1 cellular context compared by ENCODE assay signal in the genomic region with DNA sequence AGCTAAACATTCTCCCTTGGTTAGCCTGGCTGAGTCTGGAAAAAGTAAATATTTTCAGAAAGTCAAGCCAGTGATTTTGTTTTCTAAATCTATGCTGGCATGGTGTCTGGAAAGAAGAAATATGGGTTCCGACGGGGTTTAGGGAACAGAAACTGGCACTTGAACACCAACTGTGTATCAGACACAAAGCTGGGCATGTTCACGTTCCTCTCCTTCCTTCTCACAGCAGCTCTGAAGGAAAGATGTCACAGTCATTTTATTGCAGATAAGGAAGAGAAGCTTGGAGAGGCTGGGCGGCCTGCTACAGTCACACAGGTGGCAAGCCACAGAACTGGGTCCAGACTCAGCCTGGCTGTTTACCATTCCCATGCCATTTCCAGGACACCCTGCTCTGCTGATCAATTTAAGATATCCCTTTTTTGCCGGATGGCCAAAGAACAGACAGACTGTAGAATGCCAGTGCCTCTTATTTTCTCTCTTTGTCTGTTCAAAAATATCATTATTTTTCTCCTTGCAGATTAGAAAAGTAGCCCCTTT.
TF ChIP-seq lines count a peak whose summit lies in the region.

No MANE protein-coding gene starts in this region.

TF ChIP-seq in IMR-90, 13 proteins besides CTCF, POLR2A, EP300 and RAD21 (continued from another document):
- TF ChIP-seq, protein P1, sequence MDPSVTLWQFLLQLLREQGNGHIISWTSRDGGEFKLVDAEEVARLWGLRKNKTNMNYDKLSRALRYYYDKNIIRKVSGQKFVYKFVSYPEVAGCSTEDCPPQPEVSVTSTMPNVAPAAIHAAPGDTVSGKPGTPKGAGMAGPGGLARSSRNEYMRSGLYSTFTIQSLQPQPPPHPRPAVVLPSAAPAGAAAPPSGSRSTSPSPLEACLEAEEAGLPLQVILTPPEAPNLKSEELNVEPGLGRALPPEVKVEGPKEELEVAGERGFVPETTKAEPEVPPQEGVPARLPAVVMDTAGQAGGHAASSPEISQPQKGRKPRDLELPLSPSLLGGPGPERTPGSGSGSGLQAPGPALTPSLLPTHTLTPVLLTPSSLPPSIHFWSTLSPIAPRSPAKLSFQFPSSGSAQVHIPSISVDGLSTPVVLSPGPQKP (IDR thresholded peaks at IDR 0.05; ENCODE audit: borderline replicate concordance, low read depth, low read length): no peak
